Comparison of ENCODE assay signal across 8 cellular contexts in the genomic region with DNA sequence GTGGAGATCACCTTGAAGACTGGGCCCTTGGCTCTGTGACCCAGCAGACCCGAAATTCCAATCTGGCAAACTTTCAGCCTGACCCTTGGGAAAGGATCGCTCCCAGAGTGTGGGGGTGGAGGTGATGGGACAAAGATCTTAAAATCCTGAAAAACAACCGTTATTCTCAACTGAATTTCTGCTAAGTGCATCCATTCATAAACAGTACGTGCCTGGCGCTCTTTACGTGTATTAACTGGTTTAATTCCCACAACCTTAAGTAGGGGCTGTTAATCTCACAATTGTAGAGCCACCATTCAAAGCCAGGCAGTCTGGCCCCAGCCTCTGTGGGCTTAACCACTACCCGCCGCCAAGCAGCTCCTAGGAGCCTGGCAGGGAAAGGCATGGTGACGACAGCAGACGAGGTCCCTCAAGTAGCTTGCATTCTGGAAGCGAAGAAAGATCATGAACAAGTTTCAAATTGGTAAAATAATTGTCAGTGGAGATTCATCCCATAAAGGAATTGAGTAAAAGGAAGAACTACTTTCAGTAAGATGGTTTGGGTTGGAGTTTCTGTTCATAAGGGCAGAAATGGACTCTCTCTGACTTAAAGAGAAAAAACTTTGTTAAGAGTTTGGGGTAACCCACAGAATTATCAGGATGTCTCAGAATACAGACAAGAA. TPM values are rescaled to one million over a fixed set of nuclear protein-coding genes. Genes with fewer than 3 reads are reported as not detected.
DNase-seq lines count a peak whose midpoint lies in the region; ATAC-seq and TF ChIP-seq lines count a peak whose summit lies in the region.

No MANE protein-coding gene starts in this region.

- POLR2A ChIA-PET in CD4-positive, alpha-beta T cell (lab: Charles Lee), result interaction anchor here (1.0 to 4.0 kb wide), 10 partner anchors 10 to 1510 kb away, joined by 3 to 55 read pairs (median 6); partner anchors contain the start of genes RGS16 and RNASEL

- H3K9me3 ChIP-seq in CD4-positive, alpha-beta T cell (ENCODE audit: control insufficient read depth, low read length), result no peaks in the 10 kb centered on the region
- H3K9me3 ChIP-seq in SK-N-MC (ENCODE audit: low read depth, low read length) (no peaks in the 10 kb centered on the region), left lung (no peaks in the 10 kb centered on the region)

- peaks cover 4% of the 10 kb centered on the region for H3K9me3 Mint-ChIP-seq in CD4-positive, alpha-beta T cell
- peaks cover 5% of the 10 kb centered on the region for H3K9me3 Mint-ChIP-seq in stimulated activated memory B cell treated with anti-CD40 and anti-IgM and Interleukin-4, amounts not matched to agents 10 μg/mL and 1 μg/mL and 100 μg/mL, for 72 hours

- H3K27me3 Mint-ChIP-seq in CD4-positive, alpha-beta T cell, result peaks cover 42% of the 10 kb centered on the region
- peaks cover 9% of the 10 kb centered on the region for H3K27me3 Mint-ChIP-seq in stimulated activated memory B cell treated with anti-CD40 and anti-IgM and Interleukin-4, amounts not matched to agents 10 μg/mL and 1 μg/mL and 100 μg/mL, for 72 hours

- H3K4me1 Mint-ChIP-seq in CD4-positive, alpha-beta T cell (ENCODE audit: low read depth), result peaks cover 32% of the 10 kb centered on the region
- H3K4me1 Mint-ChIP-seq in stimulated activated memory B cell treated with anti-CD40 and anti-IgM and Interleukin-4, amounts not matched to agents 10 μg/mL and 1 μg/mL and 100 μg/mL, for 72 hours, result peaks cover 50% of the 10 kb centered on the region

- H3K4me1 ChIP-seq in left lung, result peaks cover 19 to 41% of the 10 kb centered on the region in 2 donors

- no peak overlapping the region for H3K27ac ChIP-seq in CD4-positive, alpha-beta T cell (ENCODE audit: low read depth, low read length)
- H3K27ac ChIP-seq in SK-N-MC (peak overlapping the region; percentile 99), caudate nucleus (ENCODE audit: low read depth, low read length) (peak overlapping the region; percentile 86), left lung (peak overlapping the region; percentile 91 to 92)

- peaks cover 4% of the 10 kb centered on the region for H3K36me3 Mint-ChIP-seq in CD4-positive, alpha-beta T cell (ENCODE audit: low read depth)
- peaks cover 2% of the 10 kb centered on the region for H3K36me3 Mint-ChIP-seq in stimulated activated memory B cell treated with anti-CD40 and anti-IgM and Interleukin-4, amounts not matched to agents 10 μg/mL and 1 μg/mL and 100 μg/mL, for 72 hours

- H3K4me3 Mint-ChIP-seq in CD4-positive, alpha-beta T cell, result peak overlapping the region; percentile 84
- H3K4me3 Mint-ChIP-seq in stimulated activated memory B cell treated with anti-CD40 and anti-IgM and Interleukin-4, amounts not matched to agents 10 μg/mL and 1 μg/mL and 100 μg/mL, for 72 hours, result peak overlapping the region; percentile 81

- intact Hi-C loops in CD4-positive, alpha-beta T cell (cut with DNase I, micrococcal nuclease), result loop anchor here in 1 of 2 experiments (1.0 to 2.0 kb wide), 2 partner anchors 12 to 17 kb away; no protein-coding TSS in a partner anchor
- intact Hi-C loops in left lung (cut with DNase I), result no loop called here

- H3K27ac Mint-ChIP-seq in CD4-positive, alpha-beta T cell, result peak overlapping the region; percentile 82
- peak overlapping the region; percentile 92 for H3K27ac Mint-ChIP-seq in stimulated activated memory B cell treated with anti-CD40 and anti-IgM and Interleukin-4, amounts not matched to agents 10 μg/mL and 1 μg/mL and 100 μg/mL, for 72 hours

- peak overlapping the region; percentile 85 for H3K4me3 ChIP-seq in SK-N-MC
- peak overlapping the region; percentile 43 to 44 for H3K4me3 ChIP-seq in left lung

- peak in 3 of 10 experiments; percentile 31 to 46 (median 44) for DNase-seq in CD4-positive, alpha-beta T cell
- DNase-seq in SK-N-MC (ENCODE audit: low read depth, low spot score) (peak; percentile 74), caudate nucleus (lab: John Stamatoyannopoulos, UW) (peak in 35 of 61 donors; percentile 13 to 66 (median 40)), left lung (peak in 1 of 2 donors; percentile 54), mesenteric fat pad (ENCODE audit: low spot score) (no peak)

- CTCF ChIA-PET in CD4-positive, alpha-beta T cell (lab: Charles Lee), result interaction anchor here (1.5 to 3.7 kb wide), 6 partner anchors 8 to 169 kb away, joined by 4 to 14 read pairs (median 12); no protein-coding TSS in a partner anchor

- TF ChIP-seq CTCF in CD4-positive, alpha-beta T cell (IDR thresholded peaks at IDR 0.05), result no peak
- TF ChIP-seq CTCF in left lung (IDR thresholded peaks at IDR 0.05), result no peak

- peak overlapping the region; percentile 92 for H3K9ac ChIP-seq in SK-N-MC (ENCODE audit: insufficient read length)

- H3K36me3 ChIP-seq in SK-N-MC (ENCODE audit: insufficient read depth, low read length) (no peaks in the 10 kb centered on the region), left lung (no peaks in the 10 kb centered on the region)

- peaks cover 23% of the 10 kb centered on the region for H3K27me3 ChIP-seq in CD4-positive, alpha-beta T cell (ENCODE audit: control insufficient read depth, insufficient read depth, low read length)
- peaks cover 0 to 50% of the 10 kb centered on the region in 2 donors for H3K27me3 ChIP-seq in left lung

- peak; percentile 36 for ATAC-seq in CD4-positive, alpha-beta T cell (ENCODE audit: poor library complexity)
- peak; percentile 18 for ATAC-seq in GM19351 (IDR thresholded peaks at IDR 0.05; ENCODE audit: unreplicated experiment)
- ATAC-seq in HG03457 (IDR thresholded peaks at IDR 0.05; ENCODE audit: unreplicated experiment), result peak; percentile 15
- ATAC-seq in left lung, result peak; percentile 57
- peak; percentile 60 for ATAC-seq in stimulated activated memory B cell treated with anti-CD40 and anti-IgM and Interleukin-4, amounts not matched to agents 10 μg/mL and 1 μg/mL and 100 μg/mL, for 72 hours

RNA-seq across cellular contexts. Expression of gene RGS16, which starts 11.4 kb away (rescaled TPM):
- 10 to 100 TPM; 16.3 to 16.4 TPM for total RNA-seq in CD4-positive, alpha-beta T cell
- 10 to 100 TPM; 10.1 to 11.0 TPM for total RNA-seq in left lung
- total RNA-seq in mesenteric fat pad, result 25.0 TPM

RNA-seq across cellular contexts. Expression of gene RNASEL, which starts 26.5 kb away (rescaled TPM):
- total RNA-seq in CD4-positive, alpha-beta T cell, result 1 to 10 TPM; 3.5 to 3.7 TPM
- total RNA-seq in left lung, result 10 to 100 TPM; 13.5 to 13.6 TPM
- 7.3 TPM for total RNA-seq in mesenteric fat pad
